ENCODE assay signal across 14 cellular contexts in genomic region chr11:12077535-12078280, GRCh38. TPM values are rescaled to one million over a fixed set of nuclear protein-coding genes. Genes with fewer than 3 reads are reported as not detected.
DNase-seq lines count a peak whose midpoint lies in the region; ATAC-seq and TF ChIP-seq lines count a peak whose summit lies in the region.
"Had no signal": no experiment of that assay in that cellular context is flagged by ENCODE, and none has a peak within 500 bp of the region (broad histone marks: within the 10 kb centered on the region; RNA-seq: fewer than 3 reads in every experiment).

No MANE protein-coding gene starts in this region.

- H3K4me3 Mint-ChIP-seq in stimulated activated naive CD8-positive, alpha-beta T cell treated with anti-CD3 and anti-CD28 coated beads, Interleukin-15, amount 100 ng/mL, for 72 hours = no peak overlapping the region
- no peak overlapping the region for H3K4me3 Mint-ChIP-seq in glutamatergic neuron (ENCODE audit: unreplicated experiment)

- in situ Hi-C loops in GM23248 (cut with MboI) = no loop called here

- no peaks in the 10 kb centered on the region for H3K9me2 ChIP-seq in GM23248 (ENCODE audit: insufficient read depth)

- intact Hi-C loops in ovary (cut with DNase I) = no loop called here

- H3K36me3 ChIP-seq in GM23248 (ENCODE audit: low read depth) (no peaks in the 10 kb centered on the region), adipocyte (ENCODE audit: control insufficient read depth, insufficient read depth, low read length, severe bottlenecking) (no peaks in the 10 kb centered on the region), ovary (no peaks in the 10 kb centered on the region)
- H3K36me3 ChIP-seq: BLaER1, heart left ventricle had no signal

- H3K4me1 Mint-ChIP-seq in stimulated activated naive CD8-positive, alpha-beta T cell treated with anti-CD3 and anti-CD28 coated beads, Interleukin-15, amount 100 ng/mL, for 72 hours = no peaks in the 10 kb centered on the region
- H3K4me1 Mint-ChIP-seq in glutamatergic neuron (ENCODE audit: low read depth, unreplicated experiment) = no peaks in the 10 kb centered on the region

- H3K9ac ChIP-seq in GM23248 (peak overlapping the region; percentile 87), adipocyte (ENCODE audit: low read length) (peak overlapping the region; percentile 73)
- H3K9ac ChIP-seq: BLaER1 had no signal

- no peak overlapping the region for H2AFZ ChIP-seq in GM23248

- WGBS in GM23248 (ENCODE audit: low coverage in 1 of 2, low lambda C conversion rate in 2 of 2, missing lambda C conversion rate in 2 of 2), 2 experiments = 93 to 95% methylated on average over 7 of the region's 7 CpGs
- WGBS in ovary, 3 donors = 83 to 91% (median 90%) methylated on average over 7 of the region's 7 CpGs

- H3K9me3 Mint-ChIP-seq in stimulated activated naive CD8-positive, alpha-beta T cell treated with anti-CD3 and anti-CD28 coated beads, Interleukin-15, amount 100 ng/mL, for 72 hours = no peaks in the 10 kb centered on the region
- H3K9me3 Mint-ChIP-seq in glutamatergic neuron (ENCODE audit: unreplicated experiment) = peaks cover 5% of the 10 kb centered on the region

- TF ChIP-seq CTCF in glutamatergic neuron (IDR thresholded peaks at IDR 0.05; ENCODE audit: partially characterized antibody, unreplicated experiment) (no peak), ovary (IDR thresholded peaks at IDR 0.05) (no peak)

- DNase-seq in GM23248 (peak; percentile 77), adipocyte (ENCODE audit: low read depth) (peak; percentile 35), iris pigment epithelial cell (ENCODE audit: low read depth) (peak; percentile 50), glutamatergic neuron (no peak), ovary (no peak)
- no peak for DNase-seq in activated effector memory CD4-positive, alpha-beta T cell treated with anti-CD3 and anti-CD28 coated beads, Interleukin-2, amount 50 U/mL, for 16 hours
- no peak for DNase-seq in stimulated activated naive CD8-positive, alpha-beta T cell treated with anti-CD3 and anti-CD28 coated beads, Interleukin-15, amount 100 ng/mL, for 72 hours
- DNase-seq: activated T-cell treated with anti-CD3 and anti-CD28 coated beads for 4 hours; amniotic stem cell; heart left ventricle; NCI-H82; stimulated activated CD4-positive, alpha-beta T cell treated with anti-CD3 and anti-CD28 coated beads, Interleukin-2, amount 100 ng/mL, for 24 hours had no signal

- H3K4me2 ChIP-seq in GM23248 (ENCODE audit: unreplicated experiment) = peak overlapping the region; percentile 75
- H3K4me2 ChIP-seq: BLaER1 had no signal

- TF ChIP-seq POLR2A in ovary (IDR thresholded peaks at IDR 0.05) = no peak

- no peaks in the 10 kb centered on the region for H4K20me1 ChIP-seq in GM23248 (ENCODE audit: insufficient read depth)
- H4K20me1 ChIP-seq: BLaER1 had no signal

- no peak for TF ChIP-seq EP300 in ovary (IDR thresholded peaks at IDR 0.05)

- ATAC-seq in stimulated activated naive CD8-positive, alpha-beta T cell treated with anti-CD3 and anti-CD28 coated beads, Interleukin-15, amount 100 ng/mL, for 72 hours = no peak
- ATAC-seq: heart left ventricle had no signal

- no peaks in the 10 kb centered on the region for H3K27me3 Mint-ChIP-seq in stimulated activated naive CD8-positive, alpha-beta T cell treated with anti-CD3 and anti-CD28 coated beads, Interleukin-15, amount 100 ng/mL, for 72 hours
- no peaks in the 10 kb centered on the region for H3K27me3 Mint-ChIP-seq in glutamatergic neuron (ENCODE audit: unreplicated experiment)

- no peak overlapping the region for H3K4me3 ChIP-seq in GM23248
- H3K4me3 ChIP-seq in adipocyte (ENCODE audit: low read length) = no peak overlapping the region
- no peak overlapping the region for H3K4me3 ChIP-seq in skin epidermis
- H3K4me3 ChIP-seq in ovary = no peak overlapping the region
- H3K4me3 ChIP-seq: BLaER1, heart left ventricle had no signal

- peak overlapping the region; percentile 100 for H3K27ac ChIP-seq in GM23248
- peak overlapping the region in 14 of 21 experiments; percentile 4 to 88 (median 68) for H3K27ac ChIP-seq in skin epidermis
- H3K27ac ChIP-seq in ovary = no peak overlapping the region
- H3K27ac ChIP-seq: BLaER1 had no signal

- H3F3A ChIP-seq in GM23248 (ENCODE audit: insufficient read depth) = peaks cover 56% of the 10 kb centered on the region

- peak overlapping the region in 1 of 2 donors; percentile 36 for H3K27ac Mint-ChIP-seq in stimulated activated naive CD8-positive, alpha-beta T cell treated with anti-CD3 and anti-CD28 coated beads, Interleukin-15, amount 100 ng/mL, for 72 hours
- H3K27ac Mint-ChIP-seq in glutamatergic neuron (ENCODE audit: unreplicated experiment) = no peak overlapping the region

- H3K36me3 Mint-ChIP-seq in glutamatergic neuron (ENCODE audit: unreplicated experiment) = peaks cover 5% of the 10 kb centered on the region

- H3K79me2 ChIP-seq in GM23248 (ENCODE audit: insufficient read depth) = no peaks in the 10 kb centered on the region

- H3K4me1 ChIP-seq in GM23248 (ENCODE audit: insufficient read depth) (peaks cover 46% of the 10 kb centered on the region), adipocyte (ENCODE audit: control insufficient read depth, insufficient read depth, low read length) (peaks cover 49% of the 10 kb centered on the region), ovary (ENCODE audit: insufficient read depth) (peaks cover 3% of the 10 kb centered on the region)

- no peaks in the 10 kb centered on the region for H3K27me3 ChIP-seq in GM23248 (replicated peaks; ENCODE audit: insufficient read depth)
- no peaks in the 10 kb centered on the region for H3K27me3 ChIP-seq in adipocyte (replicated peaks; ENCODE audit: control insufficient read depth, insufficient read depth, low read length)
- H3K27me3 ChIP-seq in ovary = no peaks in the 10 kb centered on the region
- H3K27me3 ChIP-seq: BLaER1, heart left ventricle had no signal

- H3K9me3 ChIP-seq in GM23248 (ENCODE audit: low read depth) (no peaks in the 10 kb centered on the region), adipocyte (ENCODE audit: control insufficient read depth, low read length) (peaks cover 6% of the 10 kb centered on the region), ovary (no peaks in the 10 kb centered on the region)
- H3K9me3 ChIP-seq: BLaER1, heart left ventricle had no signal

RNA-seq across cellular contexts. Expression of gene MICAL2, which starts 32.7 kb away (rescaled TPM):
- total RNA-seq in GM23248 (2014; rRNA removed; shearing (Covaris generic)) = 158 and 182 TPM in 2 replicates
- polyA plus RNA-seq in GM23248 (2016; fragmentation: Nextera tagmentation; extraction: Ambion mirVana) (81.6 and 83.3 TPM in 2 replicates), ovary (10 to 100 TPM; 10.7 to 73.6 TPM)
- total RNA-seq in glutamatergic neuron (ENCODE audit: unreplicated experiment) (4.4 TPM), ovary (10 to 100 TPM; 11.0 to 68.5 (median 32.5) TPM)

Comparison
In these comparisons a context has a peak if more than half of its experiments do, and no peak if none do; other contexts are left out.
1. DNase-seq: peak in GM23248 (single experiment), adipocyte (single experiment) and iris pigment epithelial cell (single experiment); none in activated effector memory CD4-positive, alpha-beta T cell treated with anti-CD3 and anti-CD28 coated beads, Interleukin-2, amount 50 U/mL, for 16 hours (single experiment), stimulated activated naive CD8-positive, alpha-beta T cell treated with anti-CD3 and anti-CD28 coated beads, Interleukin-15, amount 100 ng/mL, for 72 hours (0 of 2), glutamatergic neuron (single experiment) and ovary (0 of 5).
2. H3K27ac ChIP-seq: peak in GM23248 (single experiment) and skin epidermis (14 of 21); none in ovary (0 of 2).